Comparison of ENCODE assay signal across 8 cellular contexts in genomic region chr19:57103573-57104277, GRCh38. TPM values are rescaled to one million over a fixed set of nuclear protein-coding genes. Genes with fewer than 3 reads are reported as not detected.
DNase-seq lines count a peak whose midpoint lies in the region; ATAC-seq, FAIRE-seq and TF ChIP-seq lines count a peak whose summit lies in the region.

No MANE protein-coding gene starts in this region.

- peak; percentile 77 for TF ChIP-seq CTCF in GM12872 (IDR thresholded peaks at IDR 0.05; ENCODE audit: insufficient read depth, low read depth, low read length)
- TF ChIP-seq CTCF in mucosa of descending colon (IDR thresholded peaks at IDR 0.05), result peak; percentile 54

- H3K4me3 ChIP-seq in mucosa of descending colon, result no peak overlapping the region

- no peaks in the 10 kb centered on the region for H3K36me3 ChIP-seq in mucosa of descending colon (ENCODE audit: low read depth)

- intact Hi-C loops in mucosa of descending colon (cut with DNase I, micrococcal nuclease), result no loop called here

- DNase-seq in 8988T (peak; percentile 64), NCI-H748 treated with DMSO at 0.1 percent for 48 hours (lab: John Stamatoyannopoulos, UW) (peak; percentile 6), mucosa of descending colon (peak in 2 of 3 donors; percentile 49 to 53), ecto neural progenitor cell (ENCODE audit: low spot score) (no peak)
- DNase-seq in activated CD8-positive, alpha-beta memory T cell treated with anti-CD3 and anti-CD28 coated beads for 1 hour (ENCODE audit: extremely low read depth in 1 of 2, low read depth in 1 of 2), result peak; percentile 16 to 28
- DNase-seq in stimulated activated CD8-positive, alpha-beta memory T cell treated with anti-CD3 and anti-CD28 coated beads, Interleukin-7, amount 100 ng/mL, for 1 hour (ENCODE audit: low read depth in 2 of 2), result peak; percentile 9 to 19

- H3K9me3 ChIP-seq in mucosa of descending colon, result peaks cover 75% of the 10 kb centered on the region

- no peaks in the 10 kb centered on the region for H3K4me1 ChIP-seq in mucosa of descending colon (ENCODE audit: low read depth)

- ATAC-seq in mucosa of descending colon, result no peak

- FAIRE-seq in endometrium (lab: Jason Lieb, UNC), result peak; percentile 83

RNA-seq across cellular contexts. Expression of gene USP29, which starts 16.1 kb away (rescaled TPM):
- not detected for total RNA-seq in mucosa of descending colon

RNA-seq across cellular contexts. Expression of gene ZIM3, which starts 41.3 kb away (rescaled TPM):
- total RNA-seq in mucosa of descending colon, result not detected
